Comparison of ENCODE assay signal across 15 cellular contexts in the genomic region with DNA sequence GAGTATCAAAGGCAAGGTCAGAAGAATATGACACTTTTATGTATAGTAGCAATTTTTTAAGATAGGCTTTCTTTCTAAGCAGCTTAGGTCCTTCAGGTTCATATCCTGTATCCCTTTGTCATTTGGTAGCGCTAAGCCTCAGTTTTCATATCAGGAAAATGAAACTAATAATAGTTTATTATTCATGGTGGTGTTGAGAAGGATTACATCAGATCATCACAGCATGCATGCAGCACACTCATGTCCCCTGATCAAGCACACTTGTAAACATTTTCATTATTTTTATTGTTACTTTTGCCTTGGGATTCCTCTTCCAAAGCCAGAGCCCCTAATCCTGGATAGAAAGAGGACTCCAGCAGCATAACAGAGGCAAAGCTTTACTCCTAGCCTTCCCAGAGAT.
DNase-seq lines count a peak whose midpoint lies in the region; ATAC-seq and TF ChIP-seq lines count a peak whose summit lies in the region.
"Had no signal": no experiment of that assay in that cellular context is flagged by ENCODE, and none has a peak within 500 bp of the region (broad histone marks: within the 10 kb centered on the region; RNA-seq: fewer than 3 reads in every experiment).

No MANE protein-coding gene starts in this region.

- H3K79me1 ChIP-seq in trophoblast cell (ENCODE audit: low read length): peaks cover 38% of the 10 kb centered on the region

- no peak overlapping the region for H2AK5ac ChIP-seq in trophoblast cell (ENCODE audit: low read length)

- H4K12ac ChIP-seq in trophoblast cell (ENCODE audit: low read depth, low read length): no peak overlapping the region

- no peak for DNase-seq in Calu3
- peak; percentile 48 for DNase-seq in LoVo (ENCODE audit: low spot score)
- peak; percentile 61 for DNase-seq in astrocyte of the spinal cord (ENCODE audit: low read depth, low spot score)
- DNase-seq in trophoblast cell: no peak
- no peak for DNase-seq in H7
- no peak for DNase-seq in NCI-H1436 (lab: John Stamatoyannopoulos, UW)
- DNase-seq in left ventricle myocardium superior: no peak
- DNase-seq: GDM1; KBM-7; NCI-H1417; NCI-H187 treated with DMSO at 0.1 percent for 48 hours; NCI-H69; NK-92 treated with Interleukin-12 subunit alpha and Interleukin-12 subunit beta, amount 100 ng/mL, for 24 hours had no signal

- H3K23ac ChIP-seq in trophoblast cell (ENCODE audit: low read length): no peak overlapping the region

- BruUV-seq in Calu3 (replicated peaks; lab: Mats Ljungman, UMichigan): no TSS peak

- H3K4me3 Mint-ChIP-seq in Calu3 (ENCODE audit: low read depth, unreplicated experiment): peak overlapping the region; percentile 28
- H3K4me3 Mint-ChIP-seq: B cell had no signal

- H3K4me3 ChIP-seq in astrocyte of the spinal cord (ENCODE audit: low read depth, low read length) (no peak overlapping the region), trophoblast cell (ENCODE audit: low read depth, low read length) (no peak overlapping the region), H7 (ENCODE audit: insufficient read depth, low read depth, low read length) (no peak overlapping the region)

- no CpG with 5 or more reads among the region's 1 CpG for WGBS in trophoblast cell (ENCODE audit: extremely low coverage, insufficient coverage, insufficient read length)

- peaks cover 5% of the 10 kb centered on the region for H3K79me2 ChIP-seq in trophoblast cell (ENCODE audit: control insufficient read depth, insufficient read depth, low read length, poor library complexity)

- CTCF ChIA-PET in Calu3 (lab: Charles Lee): interaction anchor here (0.6 to 1.1 kb wide), 3 partner anchors 136 to 1021 kb away, joined by 3 to 4 read pairs (median 4); no protein-coding TSS in a partner anchor

- no peak overlapping the region for H3K9ac ChIP-seq in trophoblast cell (ENCODE audit: low read length)

- H4K8ac ChIP-seq in trophoblast cell (ENCODE audit: low read depth, low read length): peak overlapping the region; percentile 80

- intact Hi-C loops in Calu3 (cut with micrococcal nuclease; ENCODE audit: unreplicated experiment) (no loop called here), left ventricle myocardium superior (cut with micrococcal nuclease) (no loop called here)

- H3K27me3 ChIP-seq in trophoblast cell (ENCODE audit: insufficient read depth, low read length): no peaks in the 10 kb centered on the region
- no peaks in the 10 kb centered on the region for H3K27me3 ChIP-seq in H7 (ENCODE audit: control insufficient read depth, insufficient read depth, low read length)

- H3K36me3 ChIP-seq in trophoblast cell (ENCODE audit: control insufficient read depth in 1 of 2, insufficient read depth in 2 of 2, low read length in 2 of 2) (no peaks in the 10 kb centered on the region), H7 (replicated peaks; ENCODE audit: control insufficient read depth, insufficient read depth, low read length) (no peaks in the 10 kb centered on the region)

- H2BK12ac ChIP-seq in trophoblast cell (ENCODE audit: low read length): peak overlapping the region; percentile 100

- ATAC-seq in left ventricle myocardium superior: no peak

- H3K18ac ChIP-seq in trophoblast cell (ENCODE audit: low read length): peak overlapping the region; percentile 95

- peak overlapping the region; percentile 99 for H4K91ac ChIP-seq in trophoblast cell (ENCODE audit: low read depth, low read length)

- no peaks in the 10 kb centered on the region for H3K9me3 ChIP-seq in trophoblast cell (ENCODE audit: insufficient read depth, low read depth, low read length)

- peak overlapping the region; percentile 80 for H3K4ac ChIP-seq in trophoblast cell (ENCODE audit: low read depth, low read length)

- H2AFZ ChIP-seq in trophoblast cell (ENCODE audit: insufficient read depth, low read length, poor library complexity): no peak overlapping the region

- H3K27ac ChIP-seq in trophoblast cell (ENCODE audit: low read depth, low read length): peak overlapping the region; percentile 92
- H3K27ac ChIP-seq: RWPE1 had no signal

- H2BK5ac ChIP-seq in trophoblast cell (ENCODE audit: low read depth, low read length, poor library complexity): peak overlapping the region; percentile 98

- TF ChIP-seq CTCF in Calu3 (IDR thresholded peaks at IDR 0.05; ENCODE audit: unreplicated experiment) (no peak), astrocyte of the spinal cord (IDR thresholded peaks at IDR 0.05; ENCODE audit: low read depth, low read length) (no peak)

- peaks cover 15 to 24% of the 10 kb centered on the region in 2 experiments for H3K4me1 ChIP-seq in trophoblast cell (ENCODE audit: control insufficient read depth in 1 of 2, insufficient read depth in 2 of 2, low read length in 2 of 2)

- in situ Hi-C loops in astrocyte of the spinal cord (cut with HindIII; ENCODE audit: low sequenced_read_pairs): no loop called here

- no peaks in the 10 kb centered on the region for H3K9me3 Mint-ChIP-seq in Calu3 (ENCODE audit: low read depth, unreplicated experiment)

- peak overlapping the region; percentile 99 for H2BK120ac ChIP-seq in trophoblast cell (ENCODE audit: insufficient read depth, low read length, poor library complexity)

- H3K4me2 ChIP-seq in trophoblast cell (ENCODE audit: low read length): no peak overlapping the region

- H3K27me3 Mint-ChIP-seq in Calu3 (ENCODE audit: unreplicated experiment): no peaks in the 10 kb centered on the region

- peak overlapping the region; percentile 93 for H3K14ac ChIP-seq in trophoblast cell (ENCODE audit: low read length)

- H3K27ac Mint-ChIP-seq in Calu3 (ENCODE audit: unreplicated experiment): peak overlapping the region; percentile 94
- H3K27ac Mint-ChIP-seq: B cell had no signal

- H3K36me3 Mint-ChIP-seq in Calu3 (ENCODE audit: insufficient read depth, unreplicated experiment): peaks cover 18% of the 10 kb centered on the region

- peaks cover 78% of the 10 kb centered on the region for H3K4me1 Mint-ChIP-seq in Calu3 (ENCODE audit: low read depth, unreplicated experiment)
- H3K4me1 Mint-ChIP-seq: B cell had no signal

Comparison
In these comparisons a context has a peak if more than half of its experiments do, and no peak if none do; other contexts are left out.
1. DNase-seq: peak in LoVo (single experiment) and astrocyte of the spinal cord (single experiment); none in Calu3 (single experiment), trophoblast cell (0 of 2), H7 (single experiment), NCI-H1436 (single experiment) and left ventricle myocardium superior (single experiment).